Comparison of ENCODE assay signal across 21 cellular contexts in genomic region chr2:120743657-120744056, GRCh38. TPM values are rescaled to one million over a fixed set of nuclear protein-coding genes. Genes with fewer than 3 reads are reported as not detected.
DNase-seq lines count a peak whose midpoint lies in the region; ATAC-seq, FAIRE-seq and TF ChIP-seq lines count a peak whose summit lies in the region.
"Had no signal": no experiment of that assay in that cellular context is flagged by ENCODE, and none has a peak within 500 bp of the region (broad histone marks: within the 10 kb centered on the region; RNA-seq: fewer than 3 reads in every experiment).

No MANE protein-coding gene starts in this region.

- H3K27me3 ChIP-seq in H1 (replicated peaks in 1 of 4; ENCODE audit: control insufficient read depth in 3 of 4, extremely low read depth in 1 of 4, insufficient read depth in 3 of 4, low read length in 3 of 4) (no peaks in the 10 kb centered on the region), right lobe of liver (peaks cover 7 to 34% of the 10 kb centered on the region in 2 donors)

- H3K36me3 Mint-ChIP-seq in activated CD8-positive, alpha-beta memory T cell treated with anti-CD3 and anti-CD28 coated beads, Interleukin-2, amount 10 ng/mL, durations not matched to agents 7 days and 5 days: no peaks in the 10 kb centered on the region
- H3K36me3 Mint-ChIP-seq in osteocyte (ENCODE audit: unreplicated experiment) (no peaks in the 10 kb centered on the region), mesothelial cell of epicardium (no peaks in the 10 kb centered on the region)
- H3K36me3 Mint-ChIP-seq: CD8-positive, alpha-beta T cell had no signal

- peaks cover 23 to 91% of the 10 kb centered on the region in 2 experiments for H3K79me2 ChIP-seq in H1 (ENCODE audit: control insufficient read depth in 1 of 2, insufficient read depth in 2 of 2, low read length in 2 of 2)

- peak overlapping the region in 1 of 2 experiments; percentile 99; a peak in 1 of 4 replicates for H3K4me2 ChIP-seq in H1 (ENCODE audit: insufficient read depth in 1 of 2, low read depth in 2 of 2, low read length in 2 of 2)

- POLR2A ChIA-PET in H1 (lab: Charles Lee; ENCODE audit: partially characterized antibody): interaction anchor here (1.0 to 1.3 kb wide), 2 partner anchors 12 to 34 kb away, joined by 3 read pairs; no protein-coding TSS in a partner anchor

- H3K18ac ChIP-seq in H1 (ENCODE audit: extremely low read depth, low read length): no peak overlapping the region

- no peak overlapping the region for H2BK12ac ChIP-seq in H1 (ENCODE audit: low read depth, low read length)

- H3K4me1 Mint-ChIP-seq in activated CD8-positive, alpha-beta memory T cell treated with anti-CD3 and anti-CD28 coated beads, Interleukin-2, amount 10 ng/mL, durations not matched to agents 7 days and 5 days: no peaks in the 10 kb centered on the region
- H3K4me1 Mint-ChIP-seq in osteocyte (ENCODE audit: unreplicated experiment): peaks cover 62% of the 10 kb centered on the region
- H3K4me1 Mint-ChIP-seq in mesothelial cell of epicardium: peaks cover 41% of the 10 kb centered on the region

- no peak overlapping the region for H4K91ac ChIP-seq in H1 (replicated peaks; ENCODE audit: insufficient read length, low read length)

- no peak for TF ChIP-seq RAD21 in H1 (IDR thresholded peaks at IDR 0.05 in 1 of 2, conservative IDR thresholded peaks at IDR 0.05 in 1 of 2; ENCODE audit: low read depth in 2 of 2, low read length in 2 of 2)

- no peak overlapping the region for H2BK20ac ChIP-seq in H1 (ENCODE audit: low read length)

- no peak for ATAC-seq in activated CD8-positive, alpha-beta memory T cell treated with anti-CD3 and anti-CD28 coated beads, Interleukin-2, amount 10 ng/mL, durations not matched to agents 7 days and 5 days
- no peak for ATAC-seq in right lobe of liver
- ATAC-seq: CD8-positive, alpha-beta T cell had no signal

- peaks cover 26% of the 10 kb centered on the region for H3K79me1 ChIP-seq in H1 (ENCODE audit: low read depth, low read length)

- no peak overlapping the region for H2BK5ac ChIP-seq in H1 (ENCODE audit: low read depth, low read length)

- no peak overlapping the region for H3K14ac ChIP-seq in H1 (ENCODE audit: insufficient read length)

- no peak for TF ChIP-seq EP300 in H1 (IDR thresholded peaks at IDR 0.05; ENCODE audit: borderline replicate concordance in 1 of 2, low read depth in 2 of 2, low read length in 2 of 2)

- H2BK120ac ChIP-seq in H1 (replicated peaks; ENCODE audit: low read depth, low read length): no peak overlapping the region

- peak overlapping the region; percentile 35 for H2BK15ac ChIP-seq in H1 (ENCODE audit: low read length)

- H3K4ac ChIP-seq in H1 (replicated peaks; ENCODE audit: insufficient read length, low read depth, low read length): no peak overlapping the region

- H4K8ac ChIP-seq in H1 (ENCODE audit: extremely low read depth, insufficient read depth, low read length): no peak overlapping the region

- peaks cover 13% of the 10 kb centered on the region for H3K23me2 ChIP-seq in H1 (ENCODE audit: low read depth, low read length)

- no peaks in the 10 kb centered on the region for H3K9me3 ChIP-seq in H1 (ENCODE audit: insufficient read depth in 2 of 2, low read depth in 1 of 2, low read length in 1 of 2)
- no peaks in the 10 kb centered on the region for H3K9me3 ChIP-seq in right lobe of liver

- no peak overlapping the region for H3K4me3 ChIP-seq in H1 (ENCODE audit: extremely low read depth in 1 of 4, insufficient read depth in 2 of 4, low read depth in 3 of 4, low read length in 4 of 4)
- no peak overlapping the region for H3K4me3 ChIP-seq in right lobe of liver
- H3K4me3 ChIP-seq: GM23248 had no signal

- H3K27me3 Mint-ChIP-seq in activated CD8-positive, alpha-beta memory T cell treated with anti-CD3 and anti-CD28 coated beads, Interleukin-2, amount 10 ng/mL, durations not matched to agents 7 days and 5 days: peaks cover 68% of the 10 kb centered on the region
- H3K27me3 Mint-ChIP-seq in osteocyte (ENCODE audit: unreplicated experiment) (no peaks in the 10 kb centered on the region), mesothelial cell of epicardium (ENCODE audit: low read depth) (no peaks in the 10 kb centered on the region)

- peaks cover 8 to 33% of the 10 kb centered on the region in 2 experiments for H4K20me1 ChIP-seq in H1 (replicated peaks in 1 of 2; ENCODE audit: control insufficient read depth in 1 of 2, insufficient read depth in 2 of 2, low read length in 2 of 2)

- no peak overlapping the region for H2AK5ac ChIP-seq in H1 (ENCODE audit: low read depth, low read length)

- H3K4me1 ChIP-seq in H1 (replicated peaks in 1 of 4; ENCODE audit: control insufficient read depth in 3 of 4, insufficient read depth in 4 of 4, low read length in 3 of 4): peaks cover 20 to 38% (median 34%) of the 10 kb centered on the region in 4 experiments
- H3K4me1 ChIP-seq in right lobe of liver: peaks cover 0 to 9% (median 0%) of the 10 kb centered on the region in 4 donors

- TF ChIP-seq CTCF in H1 (IDR thresholded peaks at IDR 0.05; ENCODE audit: control extremely low read depth in 1 of 3, insufficient read depth in 1 of 3, low read depth in 1 of 3, low read length in 3 of 3) (no peak), osteocyte (IDR thresholded peaks at IDR 0.05) (no peak), mesothelial cell of epicardium (IDR thresholded peaks at IDR 0.05; ENCODE audit: unreplicated experiment) (no peak), right lobe of liver (IDR thresholded peaks at IDR 0.05) (no peak)

- H3K4me3 Mint-ChIP-seq in activated CD8-positive, alpha-beta memory T cell treated with anti-CD3 and anti-CD28 coated beads, Interleukin-2, amount 10 ng/mL, durations not matched to agents 7 days and 5 days: no peak overlapping the region
- H3K4me3 Mint-ChIP-seq in osteocyte (ENCODE audit: unreplicated experiment): no peak overlapping the region
- no peak overlapping the region for H3K4me3 Mint-ChIP-seq in mesothelial cell of epicardium
- H3K4me3 Mint-ChIP-seq: CD8-positive, alpha-beta T cell had no signal

- TF ChIP-seq POLR2A in H1 (IDR thresholded peaks at IDR 0.05; ENCODE audit: control extremely low read depth in 1 of 2, low read depth in 2 of 2, low read length in 2 of 2): no peak
- no peak for TF ChIP-seq POLR2A in right lobe of liver (IDR thresholded peaks at IDR 0.05)

- no peak overlapping the region for H4K5ac ChIP-seq in H1 (ENCODE audit: insufficient read length, low read depth, low read length)

- CTCF ChIA-PET in activated CD8-positive, alpha-beta memory T cell treated with anti-CD3 and anti-CD28 coated beads, Interleukin-2, amount 10 ng/mL, durations not matched to agents 7 days and 5 days (lab: Charles Lee): no interaction called here
- CTCF ChIA-PET in H1 (lab: Charles Lee; ENCODE audit: partially characterized antibody): interaction anchor here (1.5 to 1.8 kb wide), 4 partner anchors 26 to 83 kb away, joined by 4 to 7 read pairs (median 5); no protein-coding TSS in a partner anchor

- no peak overlapping the region for H2AFZ ChIP-seq in H1 (ENCODE audit: low read length)
- H2AFZ ChIP-seq: GM23248 had no signal

- WGBS in H1 (ENCODE audit: extremely low coverage in 1 of 2, insufficient coverage in 1 of 2, insufficient read length in 1 of 2, insufficient replicate concordance in 2 of 2, low coverage in 1 of 2, low lambda C conversion rate in 2 of 2, missing lambda C conversion rate in 1 of 2), 2 experiments: 96% methylated on average over 5 of the region's 5 CpGs; no CpG with 5 or more reads in 1 of the 2 experiments
- WGBS in right lobe of liver (ENCODE audit: insufficient coverage, low coverage, low lambda C conversion rate, missing lambda C conversion rate): 75% methylated on average over 3 of the region's 5 CpGs

- H3K9me3 Mint-ChIP-seq in activated CD8-positive, alpha-beta memory T cell treated with anti-CD3 and anti-CD28 coated beads, Interleukin-2, amount 10 ng/mL, durations not matched to agents 7 days and 5 days (ENCODE audit: low read depth): no peaks in the 10 kb centered on the region
- H3K9me3 Mint-ChIP-seq in osteocyte (ENCODE audit: unreplicated experiment) (no peaks in the 10 kb centered on the region), mesothelial cell of epicardium (no peaks in the 10 kb centered on the region)
- H3K9me3 Mint-ChIP-seq: CD8-positive, alpha-beta T cell had no signal

- H3K56ac ChIP-seq in H1 (replicated peaks; ENCODE audit: insufficient read length, low read depth, low read length): no peak overlapping the region

- intact Hi-C loops in right lobe of liver (cut with DNase I): no loop called here

- peak; percentile 22 for DNase-seq in activated CD8-positive, alpha-beta memory T cell treated with anti-CD3 and anti-CD28 coated beads, Interleukin-2, amount 10 ng/mL, durations not matched to agents 7 days and 5 days
- no peak for DNase-seq in activated CD8-positive, alpha-beta memory T cell treated with anti-CD3 and anti-CD28 coated beads, Interleukin-2, amount 50 U/mL, for 4 hours
- DNase-seq in H1 (ENCODE audit: low read depth in 1 of 2, low spot score in 2 of 2) (peak in 1 of 2 experiments; percentile 39), osteocyte (ENCODE audit: extremely low spot score, unreplicated experiment) (peak; percentile 53), mesothelial cell of epicardium (ENCODE audit: low spot score in 2 of 2, unreplicated experiment in 2 of 2) (no peak), right lobe of liver (no peak)
- DNase-seq in activated CD4-positive, alpha-beta T cell treated with anti-CD3 and anti-CD28 coated beads for 1 hour: no peak
- DNase-seq: AML-193, C1 segment of cervical spinal cord, DMS153, GM23248, Karpas-422, MV-4-11, NCI-H1105 treated with DMSO at 0.1 percent for 48 hours, NCI-H2029 treated with DMSO at 0.1 percent for 48 hours, NCI-H524 treated with DMSO at 0.1 percent for 48 hours, OCI-M1, Right ventricle myocardium superior had no signal

- no peak for FAIRE-seq in H1 (lab: Jason Lieb, UNC)
- FAIRE-seq: G401.6, GM18507 had no signal

- H3K9ac ChIP-seq in H1 (replicated peaks in 1 of 4; ENCODE audit: extremely low read depth in 1 of 4, low read depth in 3 of 4, low read length in 3 of 4): no peak overlapping the region; a peak in 1 of 7 replicates
- H3K9ac ChIP-seq: GM23248 had no signal

- no peak overlapping the region for H3K27ac Mint-ChIP-seq in activated CD8-positive, alpha-beta memory T cell treated with anti-CD3 and anti-CD28 coated beads, Interleukin-2, amount 10 ng/mL, durations not matched to agents 7 days and 5 days
- H3K27ac Mint-ChIP-seq in osteocyte (ENCODE audit: unreplicated experiment): no peak overlapping the region
- no peak overlapping the region for H3K27ac Mint-ChIP-seq in mesothelial cell of epicardium
- H3K27ac Mint-ChIP-seq: CD8-positive, alpha-beta T cell had no signal

- no peak overlapping the region for H3K23ac ChIP-seq in H1 (ENCODE audit: insufficient read length)

- H3K27ac ChIP-seq in H1 (ENCODE audit: low read depth, low read length) (no peak overlapping the region), right lobe of liver (no peak overlapping the region)
- H3K27ac ChIP-seq: GM23248 had no signal

- H3K36me3 ChIP-seq in H1 (ENCODE audit: control insufficient read depth in 2 of 4, insufficient read depth in 4 of 4, low read length in 3 of 4): no peaks in the 10 kb centered on the region
- H3K36me3 ChIP-seq in right lobe of liver: no peaks in the 10 kb centered on the region

RNA-seq across cellular contexts. Expression of gene GLI2, which starts 8.0 kb away (rescaled TPM):
- 1 to 10 TPM in 1 of 2 experiments, under 1 TPM in 1; 0.28 to 1.3 TPM for total RNA-seq in activated CD8-positive, alpha-beta memory T cell treated with anti-CD3 and anti-CD28 coated beads, Interleukin-2, amount 10 ng/mL, durations not matched to agents 7 days and 5 days
- total RNA-seq in H1 (2021; fragmentation: NEBNext Ultra II Directional; extraction: Animal tissue kit (Norgen Biotek cat#: 25700)): 46.9 and 49.8 TPM in 2 replicates
- polyA plus RNA-seq in H1 (2011; rRNA removed): 18.4 and 28.8 TPM in 2 replicates
- 12.7 TPM for polyA plus RNA-seq in H1 (2011; cell fraction: cytosol; rRNA removed)
- polyA plus RNA-seq in H1 (2011; cell fraction: nucleus; rRNA removed): 59.5 TPM
- polyA plus RNA-seq in H1 (2012, experiment 1 of 2): 17.6 to 27.8 TPM (median 24.7 TPM) in 4 replicates
- polyA plus RNA-seq in H1 (2012, experiment 2 of 2): 9.7 TPM
- polyA plus RNA-seq in H1 (2013, experiment 1 of 2): 17.1 TPM
- 16.9 TPM for polyA plus RNA-seq in H1 (2013, experiment 2 of 2)
- 17.2 and 19.9 TPM in 2 replicates for polyA minus RNA-seq in H1 (2011; rRNA and poly(A)+ RNA removed)
- polyA minus RNA-seq in H1 (2011; cell fraction: cytosol; rRNA and poly(A)+ RNA removed): 23.0 TPM
- 42.4 TPM for polyA minus RNA-seq in H1 (2011; cell fraction: nucleus; rRNA and poly(A)+ RNA removed)
- total RNA-seq in osteocyte (33.2 and 34.2 TPM in 2 replicates), mesothelial cell of epicardium (65.3 to 67.0 TPM (median 65.6 TPM) in 3 replicates), right lobe of liver (under 1 TPM; 0.09 to 0.73 (median 0.48) TPM)
- total RNA-seq: CD8-positive, alpha-beta T cell had no signal

Comparison
In these comparisons a context has a peak if more than half of its experiments do, and no peak if none do; other contexts are left out.
1. DNase-seq: peak in activated CD8-positive, alpha-beta memory T cell treated with anti-CD3 and anti-CD28 coated beads, Interleukin-2, amount 10 ng/mL, durations not matched to agents 7 days and 5 days (single experiment) and osteocyte (single experiment); none in activated CD8-positive, alpha-beta memory T cell treated with anti-CD3 and anti-CD28 coated beads, Interleukin-2, amount 50 U/mL, for 4 hours (single experiment), mesothelial cell of epicardium (0 of 2), right lobe of liver (0 of 3) and activated CD4-positive, alpha-beta T cell treated with anti-CD3 and anti-CD28 coated beads for 1 hour (single experiment).
2. RNA of gene GLI2, which starts 8.0 kb away (total RNA-seq): 65.3 to 67.0 TPM in mesothelial cell of epicardium, 46.9 to 49.8 TPM in H1 and 33.2 to 34.2 TPM in osteocyte; 0.28 to 1.3 TPM in activated CD8-positive, alpha-beta memory T cell treated with anti-CD3 and anti-CD28 coated beads, Interleukin-2, amount 10 ng/mL, durations not matched to agents 7 days and 5 days and 0.09 to 0.73 TPM in right lobe of liver; every median in the first group is over 10 times any median in the second.